ENCODE assay signal across 8 cellular contexts in genomic region chr1:51990478-51990965, GRCh38. TPM values are rescaled to one million over a fixed set of nuclear protein-coding genes. Genes with fewer than 3 reads are reported as not detected.
DNase-seq lines count a peak whose midpoint lies in the region; ATAC-seq and TF ChIP-seq lines count a peak whose summit lies in the region.

RAB3B (minus strand) TSS chr1:51990700; CDS start chr1:51977117, 13,583 bp downstream.

- intact Hi-C loops in esophagus muscularis mucosa (cut with DNase I), result no loop called here

- DNase-seq in NCI-H524 (lab: John Stamatoyannopoulos, UW) (peak; percentile 24 to 46), NCI-H524 treated with DMSO at 0.1 percent for 48 hours (lab: John Stamatoyannopoulos, UW) (no peak), NCI-H82 treated with DMSO at 0.1 percent for 48 hours (lab: John Stamatoyannopoulos, UW; ENCODE audit: unreplicated experiment) (peak; percentile 48), activated T-cell treated with anti-CD3 and anti-CD28 coated beads for 24 hours (ENCODE audit: low read depth) (peak; percentile 72), esophagus muscularis mucosa (ENCODE audit: extremely low spot score) (no peak), nephron progenitor cell (peak; percentile 95)
- peak; percentile 77 to 78 for DNase-seq in stimulated activated naive CD8-positive, alpha-beta T cell treated with anti-CD3 and anti-CD28 coated beads, Interleukin-15, amount 100 ng/mL, for 72 hours

- H3K4me3 Mint-ChIP-seq in nephron progenitor cell, result peak within 1 kb of the TSS; percentile 88
- peak within 1 kb of the TSS; percentile 77 to 80 for H3K4me3 Mint-ChIP-seq in stimulated activated naive CD8-positive, alpha-beta T cell treated with anti-CD3 and anti-CD28 coated beads, Interleukin-15, amount 100 ng/mL, for 72 hours

- no peaks in the 10 kb centered on the region for H3K36me3 Mint-ChIP-seq in nephron progenitor cell (ENCODE audit: low read depth)

- peak within 1 kb of the TSS; percentile 48 to 60 (median 51) for H3K4me3 ChIP-seq in esophagus muscularis mucosa

- H3K4me1 Mint-ChIP-seq in nephron progenitor cell, result peaks cover 12% of the 10 kb centered on the region
- H3K4me1 Mint-ChIP-seq in stimulated activated naive CD8-positive, alpha-beta T cell treated with anti-CD3 and anti-CD28 coated beads, Interleukin-15, amount 100 ng/mL, for 72 hours, result peaks cover 10% of the 10 kb centered on the region

- ATAC-seq in HG03354 (IDR thresholded peaks at IDR 0.05; ENCODE audit: poor library complexity, severe bottlenecking, unreplicated experiment), result peak; percentile 86
- ATAC-seq in stimulated activated naive CD8-positive, alpha-beta T cell treated with anti-CD3 and anti-CD28 coated beads, Interleukin-15, amount 100 ng/mL, for 72 hours, result peak; percentile 95

- peaks cover 0 to 66% (median 39%) of the 10 kb centered on the region in 4 donors for H3K27me3 ChIP-seq in esophagus muscularis mucosa

- peaks cover 57% of the 10 kb centered on the region for H3K27me3 Mint-ChIP-seq in nephron progenitor cell (ENCODE audit: low read depth, poor library complexity)
- H3K27me3 Mint-ChIP-seq in stimulated activated naive CD8-positive, alpha-beta T cell treated with anti-CD3 and anti-CD28 coated beads, Interleukin-15, amount 100 ng/mL, for 72 hours, result peaks cover 47% of the 10 kb centered on the region

- H3K9me3 Mint-ChIP-seq in nephron progenitor cell, result no peaks in the 10 kb centered on the region
- H3K9me3 Mint-ChIP-seq in stimulated activated naive CD8-positive, alpha-beta T cell treated with anti-CD3 and anti-CD28 coated beads, Interleukin-15, amount 100 ng/mL, for 72 hours, result no peaks in the 10 kb centered on the region

- no peak for TF ChIP-seq EP300 in esophagus muscularis mucosa (IDR thresholded peaks at IDR 0.05)

- no peak within 1 kb of the TSS for H3K27ac Mint-ChIP-seq in nephron progenitor cell
- H3K27ac Mint-ChIP-seq in stimulated activated naive CD8-positive, alpha-beta T cell treated with anti-CD3 and anti-CD28 coated beads, Interleukin-15, amount 100 ng/mL, for 72 hours, result no peak within 1 kb of the TSS

- no peak for TF ChIP-seq CTCF in esophagus muscularis mucosa (IDR thresholded peaks at IDR 0.05)
- no peak for TF ChIP-seq CTCF in nephron progenitor cell (IDR thresholded peaks at IDR 0.05)

- TF ChIP-seq POLR2A in esophagus muscularis mucosa (IDR thresholded peaks at IDR 0.05; ENCODE audit: low read depth), result no peak

- no peaks in the 10 kb centered on the region for H3K36me3 ChIP-seq in esophagus muscularis mucosa

- H3K27ac ChIP-seq in esophagus muscularis mucosa (replicated peaks in 1 of 4), result no peak within 1 kb of the TSS

- WGBS in esophagus muscularis mucosa, result 0% methylated on average over 8 of the region's 46 CpGs

- H3K4me1 ChIP-seq in esophagus muscularis mucosa, result peaks cover 4 to 11% (median 9%) of the 10 kb centered on the region in 4 donors

- no peaks in the 10 kb centered on the region for H3K9me3 ChIP-seq in esophagus muscularis mucosa

RNA-seq across cellular contexts. Expression of gene RAB3B, which starts in this region (rescaled TPM):
- total RNA-seq in esophagus muscularis mucosa, result 1 to 10 TPM in 1 of 4 donors, under 1 TPM in 3; 0.42 to 1.3 (median 0.83) TPM

Comparison
In these comparisons a context has a peak if more than half of its experiments do, and no peak if none do; other contexts are left out.
1. DNase-seq: peak in NCI-H524 (2 of 2), NCI-H82 treated with DMSO at 0.1 percent for 48 hours (single experiment), activated T-cell treated with anti-CD3 and anti-CD28 coated beads for 24 hours (single experiment), nephron progenitor cell (single experiment) and stimulated activated naive CD8-positive, alpha-beta T cell treated with anti-CD3 and anti-CD28 coated beads, Interleukin-15, amount 100 ng/mL, for 72 hours (2 of 2); none in NCI-H524 treated with DMSO at 0.1 percent for 48 hours (single experiment) and esophagus muscularis mucosa (single experiment).